Comparison of ENCODE assay signal across 8 cellular contexts in genomic region chr20:45857114-45857835, GRCh38. TPM values are rescaled to one million over a fixed set of nuclear protein-coding genes. Genes with fewer than 3 reads are reported as not detected.
DNase-seq lines count a peak whose midpoint lies in the region; ATAC-seq and TF ChIP-seq lines count a peak whose summit lies in the region.

TSS of gene ACOT8 (minus strand) at chr20:45857392. CDS start at chr20:45857315, 77 bp downstream.
TSS of gene ZSWIM3 (plus strand) at chr20:45857614. CDS start at chr20:45857826, 212 bp downstream.

- no peaks in the 10 kb centered on the region for H3K9me3 Mint-ChIP-seq in activated T-helper 2 cell treated with anti-CD3 and anti-CD28 coated beads, Interferon-gamma antibody, Interleukin-2, Interleukin-4, amounts not matched to agents 10 μg/mL and 5 μg/mL and 100 μg/mL, durations not matched to agents 14 hours and 24 hours and 36 hours
- H3K9me3 Mint-ChIP-seq in nephron = no peaks in the 10 kb centered on the region

- H3K4me3 Mint-ChIP-seq in activated T-helper 2 cell treated with anti-CD3 and anti-CD28 coated beads, Interferon-gamma antibody, Interleukin-2, Interleukin-4, amounts not matched to agents 10 μg/mL and 5 μg/mL and 100 μg/mL, durations not matched to agents 14 hours and 24 hours and 36 hours (ENCODE audit: low read depth) = peak within 1 kb of the TSS; percentile 97
- H3K4me3 Mint-ChIP-seq in nephron = peak within 1 kb of the TSS; percentile 93 to 95 (median 94)

- TF ChIP-seq CTCF in LNCaP clone FGC (IDR thresholded peaks at IDR 0.05; ENCODE audit: control insufficient read depth, extremely low read depth, insufficient read depth) (no peak), nephron (IDR thresholded peaks at IDR 0.05; ENCODE audit: unreplicated experiment in 3 of 3) (no peak)

- peak; percentile 99 for DNase-seq in ELF-1 (ENCODE audit: low read depth, low spot score)
- peak; percentile 99 for DNase-seq in H4 (ENCODE audit: low spot score)
- peak; percentile 100 for DNase-seq in LNCaP clone FGC (ENCODE audit: low read depth)
- DNase-seq in RPMI8226 = peak; percentile 100
- peak; percentile 95 for DNase-seq in activated T-helper 2 cell treated with anti-CD3 and anti-CD28 coated beads, Interferon-gamma antibody, Interleukin-2, Interleukin-4, amounts not matched to agents 10 μg/mL and 5 μg/mL and 100 μg/mL, durations not matched to agents 14 hours and 24 hours and 36 hours (ENCODE audit: low spot score)
- peak; percentile 100 for DNase-seq in fibroblast of the conjunctiva (ENCODE audit: low read depth)
- DNase-seq in stimulated activated naive CD8-positive, alpha-beta T cell treated with anti-CD3 and anti-CD28 coated beads, Interleukin-15, Interleukin-2, amounts not matched to agents 100 U/mL and 50 U/mL, for 24 hours = peak; percentile 89

- intact Hi-C loops in activated T-helper 2 cell treated with anti-CD3 and anti-CD28 coated beads, Interferon-gamma antibody, Interleukin-2, Interleukin-4, amounts not matched to agents 10 μg/mL and 5 μg/mL and 100 μg/mL, durations not matched to agents 14 hours and 24 hours and 36 hours (cut with micrococcal nuclease) = loop anchor here (1.0 to 5.0 kb wide), 7 partner anchors 22 to 116 kb away; partner anchors contain the start of genes CTSA, NEURL2, PCIF1 and UBE2C

- peak within 1 kb of the TSS; percentile 99 for H3K27ac Mint-ChIP-seq in activated T-helper 2 cell treated with anti-CD3 and anti-CD28 coated beads, Interferon-gamma antibody, Interleukin-2, Interleukin-4, amounts not matched to agents 10 μg/mL and 5 μg/mL and 100 μg/mL, durations not matched to agents 14 hours and 24 hours and 36 hours
- peak within 1 kb of the TSS; percentile 89 to 97 (median 92) for H3K27ac Mint-ChIP-seq in nephron

- peak; percentile 99 for ATAC-seq in stimulated activated naive CD8-positive, alpha-beta T cell treated with anti-CD3 and anti-CD28 coated beads, Interleukin-15, Interleukin-2, amounts not matched to agents 100 U/mL and 50 U/mL, for 24 hours

- peak within 1 kb of the TSS; percentile 71 for H3K4me3 ChIP-seq in LNCaP clone FGC (ENCODE audit: low read depth, low read length)

- peaks cover 31% of the 10 kb centered on the region for H3K36me3 Mint-ChIP-seq in activated T-helper 2 cell treated with anti-CD3 and anti-CD28 coated beads, Interferon-gamma antibody, Interleukin-2, Interleukin-4, amounts not matched to agents 10 μg/mL and 5 μg/mL and 100 μg/mL, durations not matched to agents 14 hours and 24 hours and 36 hours (ENCODE audit: low read depth)
- H3K36me3 Mint-ChIP-seq in nephron (ENCODE audit: low read depth) = peaks cover 7% of the 10 kb centered on the region

- no peaks in the 10 kb centered on the region for H3K27me3 Mint-ChIP-seq in activated T-helper 2 cell treated with anti-CD3 and anti-CD28 coated beads, Interferon-gamma antibody, Interleukin-2, Interleukin-4, amounts not matched to agents 10 μg/mL and 5 μg/mL and 100 μg/mL, durations not matched to agents 14 hours and 24 hours and 36 hours (ENCODE audit: low read depth)
- H3K27me3 Mint-ChIP-seq in nephron (ENCODE audit: low read depth) = no peaks in the 10 kb centered on the region

- H3K4me1 Mint-ChIP-seq in activated T-helper 2 cell treated with anti-CD3 and anti-CD28 coated beads, Interferon-gamma antibody, Interleukin-2, Interleukin-4, amounts not matched to agents 10 μg/mL and 5 μg/mL and 100 μg/mL, durations not matched to agents 14 hours and 24 hours and 36 hours (ENCODE audit: low read depth) = peaks cover 30% of the 10 kb centered on the region
- peaks cover 49% of the 10 kb centered on the region for H3K4me1 Mint-ChIP-seq in nephron

RNA-seq across cellular contexts. Expression of gene ACOT8, which starts in this region (rescaled TPM):
- 43.1 and 47.4 TPM in 2 replicates for total RNA-seq in H4 (2014; rRNA removed; shearing (Covaris generic))
- total RNA-seq in activated T-helper 2 cell treated with anti-CD3 and anti-CD28 coated beads, Interferon-gamma antibody, Interleukin-2, Interleukin-4, amounts not matched to agents 10 μg/mL and 5 μg/mL and 100 μg/mL, durations not matched to agents 14 hours and 24 hours and 36 hours = 28.0 and 29.1 TPM in 2 replicates

RNA-seq across cellular contexts. Expression of gene ZSWIM3, which starts in this region (rescaled TPM):
- 3.5 and 4.6 TPM in 2 replicates for total RNA-seq in H4 (2014; rRNA removed; shearing (Covaris generic))
- total RNA-seq in activated T-helper 2 cell treated with anti-CD3 and anti-CD28 coated beads, Interferon-gamma antibody, Interleukin-2, Interleukin-4, amounts not matched to agents 10 μg/mL and 5 μg/mL and 100 μg/mL, durations not matched to agents 14 hours and 24 hours and 36 hours = 6.2 and 6.3 TPM in 2 replicates

Comparison
In these comparisons a context has a peak if more than half of its experiments do, and no peak if none do; other contexts are left out.
1. Peak in every context shown above with its lines: DNase-seq, ATAC-seq and H3K4me3 ChIP-seq.